In the genomic region with DNA sequence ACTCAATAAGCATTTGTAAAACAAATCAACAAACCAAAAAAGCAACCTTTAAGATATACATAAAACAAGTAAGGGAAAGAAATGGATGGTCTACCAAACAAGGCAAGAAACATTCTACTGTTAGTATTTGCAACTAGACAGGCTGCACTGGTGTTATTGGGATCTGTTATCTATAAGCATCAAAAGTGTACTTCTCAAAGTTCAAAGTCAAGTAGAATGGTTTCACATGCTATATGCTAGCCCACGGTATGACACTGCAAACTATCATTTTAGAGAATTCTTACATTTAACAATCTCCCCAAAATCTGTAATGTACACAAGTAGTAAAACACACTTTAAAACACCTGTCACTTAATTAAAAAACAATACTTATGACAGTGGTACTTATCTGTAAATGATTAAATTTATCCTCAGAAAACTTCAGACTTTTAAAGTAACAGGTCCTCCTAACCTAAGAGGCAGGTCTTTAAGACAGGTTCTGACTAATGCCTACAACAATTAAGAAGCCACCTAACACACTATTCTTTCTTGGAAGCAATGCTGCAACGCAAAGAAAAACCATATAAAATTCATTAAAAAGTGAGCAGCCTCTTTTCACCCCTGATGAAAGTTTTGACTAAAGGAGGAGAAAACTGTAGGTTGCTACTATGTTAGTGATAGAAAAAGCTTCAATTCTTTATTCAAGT, we compare ENCODE assay signal across 22 cellular contexts.
"Had no signal": no experiment of that assay in that cellular context is flagged by ENCODE, and none has a peak within 500 bp of the region (broad histone marks: within the 10 kb centered on the region; RNA-seq: fewer than 3 reads in every experiment).

No MANE protein-coding gene starts in this region.

- H3K27me3 ChIP-seq: breast epithelium, esophagus muscularis mucosa, hepatocyte, thyroid gland had no signal

- H3K36me3 ChIP-seq: breast epithelium had no signal

- H3K9me3 Mint-ChIP-seq: activated naive CD4-positive, alpha-beta T cell treated with anti-CD3 and anti-CD28 coated beads, Interleukin-2, amount 50 U/mL, for 24 hours; immature natural killer cell had no signal

- H3K27ac ChIP-seq: breast epithelium, coronary artery, esophagus muscularis mucosa, hepatocyte, lower lobe of right lung, thyroid gland had no signal

- FAIRE-seq: astrocyte, frontal cortex, TTC549 had no signal

- H3K4me3 ChIP-seq: breast epithelium, coronary artery, esophagus muscularis mucosa, hepatocyte, lower lobe of right lung, thyroid gland had no signal

- H3K4me2 ChIP-seq: hepatocyte, SK-N-SH had no signal

- DNase-seq: activated gamma-delta T cell treated with Interleukin-2 at 50 U/mL for 16 hours; activated T-cell treated with anti-CD3 and anti-CD28 coated beads, Interleukin-2, amount 50 U/mL, for 48 hours; cerebellar nuclear complex; glutamatergic neuron; immature natural killer cell; lower lobe of right lung; mesendoderm; naive B cell; retina; SK-N-SH; stimulated activated CD4-positive, alpha-beta T cell treated with anti-CD3 and anti-CD28 coated beads, Interleukin-4, amount 100 ng/mL, for 24 hours; stimulated activated naive CD8-positive, alpha-beta T cell treated with anti-CD3 and anti-CD28 coated beads, Interleukin-15, Interleukin-2, amounts not matched to agents 100 U/mL and 50 U/mL, for 24 hours; thyroid gland had no signal

- H2AFZ ChIP-seq: hepatocyte had no signal

- ATAC-seq: left lobe of liver; lower lobe of right lung; stimulated activated naive CD8-positive, alpha-beta T cell treated with anti-CD3 and anti-CD28 coated beads, Interleukin-15, Interleukin-2, amounts not matched to agents 100 U/mL and 50 U/mL, for 24 hours had no signal

- H3K9me3 ChIP-seq: breast epithelium, esophagus muscularis mucosa, lower lobe of right lung, SK-N-SH, thyroid gland had no signal

- H3K4me3 Mint-ChIP-seq: activated naive CD4-positive, alpha-beta T cell treated with anti-CD3 and anti-CD28 coated beads, Interleukin-2, amount 50 U/mL, for 24 hours; immature natural killer cell; naive B cell had no signal

- H3K9ac ChIP-seq: SK-N-SH had no signal

- H3K27me3 Mint-ChIP-seq: activated naive CD4-positive, alpha-beta T cell treated with anti-CD3 and anti-CD28 coated beads, Interleukin-2, amount 50 U/mL, for 24 hours had no signal
